In genomic region chr6:28159029-28159607, GRCh38 we compare ENCODE assay signal across 3 cellular contexts.
A peak's percentile ranks its signal among the peaks of the same experiment; 100 is the strongest.
TF ChIP-seq lines count a peak whose summit lies in the region.

No MANE protein-coding gene starts in this region.

TF ChIP-seq in HepG2, 621 proteins besides CTCF, POLR2A, EP300 and RAD21:
- no peak for TF ChIP-seq HMG20A (CRISPR knock-in tag; IDR thresholded peaks at IDR 0.05; ENCODE audit: borderline replicate concordance)
- no peak for TF ChIP-seq ZNF18 (CRISPR knock-in tag; IDR thresholded peaks at IDR 0.05; ENCODE audit: insufficient replicate concordance)
- peak; percentile 50 to 56 for TF ChIP-seq MAFK (conservative IDR thresholded peaks at IDR 0.05 in 1 of 2, IDR thresholded peaks at IDR 0.05 in 1 of 2; ENCODE audit: low read length in 2 of 2)
- TF ChIP-seq E2F1 (CRISPR knock-in tag; IDR thresholded peaks at IDR 0.05): no peak
- TF ChIP-seq MAFF (IDR thresholded peaks at IDR 0.05; ENCODE audit: low read depth, low read length): peak; percentile 8; the same call in 1 of the 2 replicates
- no peak for TF ChIP-seq RELA (CRISPR knock-in tag; IDR thresholded peaks at IDR 0.05)
- TF ChIP-seq ZNF382 (CRISPR knock-in tag; IDR thresholded peaks at IDR 0.05; ENCODE audit: borderline replicate concordance): no peak
- no peak for TF ChIP-seq ZNF639 (CRISPR knock-in tag; conservative IDR thresholded peaks at IDR 0.05)
- TF ChIP-seq CCAR2 (optimal IDR thresholded peaks at IDR 0.05; ENCODE audit: low read depth, low read length): no peak
- TF ChIP-seq ZKSCAN1 (IDR thresholded peaks at IDR 0.05; ENCODE audit: low read length): peak; percentile 87
- no peak for TF ChIP-seq NFE2L2 (IDR thresholded peaks at IDR 0.05; ENCODE audit: low read length)

TF ChIP-seq in A549, 52 proteins besides CTCF, POLR2A, EP300 and RAD21:
- TF ChIP-seq HES2 (IDR thresholded peaks at IDR 0.05) (no peak), ZSCAN20 (CRISPR knock-in tag; IDR thresholded peaks at IDR 0.05) (no peak), MAX (IDR thresholded peaks at IDR 0.05) (no peak), JUN (IDR thresholded peaks at IDR 0.05) (no peak), MAFK (IDR thresholded peaks at IDR 0.05; ENCODE audit: partially characterized antibody) (peak; percentile 39), NFE2L2 (conservative IDR thresholded peaks at IDR 0.05; ENCODE audit: low read length) (no peak)

TF ChIP-seq in K562, 482 proteins besides CTCF, POLR2A, EP300 and RAD21:
- no peak for TF ChIP-seq SAFB2 (IDR thresholded peaks at IDR 0.05; ENCODE audit: borderline replicate concordance, low read depth, low read length, severe bottlenecking)
- TF ChIP-seq ZSCAN29 (IDR thresholded peaks at IDR 0.05): no peak
- peak; percentile 32; the same call in 1 of the 2 replicates for TF ChIP-seq MAFG (tag; conservative IDR thresholded peaks at IDR 0.05)
- peak; percentile 67 for TF ChIP-seq TRIM28 (IDR thresholded peaks at IDR 0.05)
- no peak for TF ChIP-seq ZBTB1 (CRISPR knock-in tag; IDR thresholded peaks at IDR 0.05; ENCODE audit: borderline replicate concordance, low read depth)
- peak; percentile 78 for TF ChIP-seq ZNF316 (IDR thresholded peaks at IDR 0.05)
- no peak for TF ChIP-seq FOXM1 (IDR thresholded peaks at IDR 0.05; ENCODE audit: low read depth)
- TF ChIP-seq FOXM1 (CRISPR knock-in tag; IDR thresholded peaks at IDR 0.05; ENCODE audit: low read depth): no peak
- no peak for TF ChIP-seq IFI16 (CRISPR knock-in tag; IDR thresholded peaks at IDR 0.05)
- TF ChIP-seq HDGF (IDR thresholded peaks at IDR 0.05): no peak
- no peak for TF ChIP-seq NFATC3 (IDR thresholded peaks at IDR 0.05)
- no peak for TF ChIP-seq TRIM25 (IDR thresholded peaks at IDR 0.05; ENCODE audit: borderline replicate concordance)
- TF ChIP-seq C11orf30 (IDR thresholded peaks at IDR 0.05; ENCODE audit: low read depth): peak; percentile 26; the same call in 1 of the 2 replicates
- TF ChIP-seq HBP1 (CRISPR knock-in tag; IDR thresholded peaks at IDR 0.05): no peak
- no peak for TF ChIP-seq ZNF217 (CRISPR knock-in tag; IDR thresholded peaks at IDR 0.05)
- no peak for TF ChIP-seq REST (CRISPR knock-in tag; IDR thresholded peaks at IDR 0.05; ENCODE audit: low read depth)
- no peak for TF ChIP-seq MLX (CRISPR knock-in tag; conservative IDR thresholded peaks at IDR 0.05)
- no peak for TF ChIP-seq XRCC4 (IDR thresholded peaks at IDR 0.05; ENCODE audit: extremely low read depth, insufficient read depth, insufficient read length)
- TF ChIP-seq ARHGAP35 (IDR thresholded peaks at IDR 0.05; ENCODE audit: partially characterized antibody): no peak
- TF ChIP-seq ADNP (tag; IDR thresholded peaks at IDR 0.05): peak; percentile 62; the same call in 1 of the 2 replicates
- no peak for TF ChIP-seq CTBP1 (IDR thresholded peaks at IDR 0.05; ENCODE audit: borderline replicate concordance)
- TF ChIP-seq ZNF175 (CRISPR knock-in tag; IDR thresholded peaks at IDR 0.05; ENCODE audit: low read depth): no peak
- TF ChIP-seq SMAD2 (IDR thresholded peaks at IDR 0.05; ENCODE audit: low read depth, low read length): no peak
- no peak for TF ChIP-seq ZNF740 (CRISPR knock-in tag; IDR thresholded peaks at IDR 0.05)
- no peak for TF ChIP-seq ZNF740 (tag; IDR thresholded peaks at IDR 0.05)
- TF ChIP-seq ZBTB26 (CRISPR knock-in tag; IDR thresholded peaks at IDR 0.05): no peak
- peak; percentile 96 for TF ChIP-seq ZKSCAN1 (IDR thresholded peaks at IDR 0.05; ENCODE audit: low read depth, low read length)
